Comparison of ENCODE assay signal across 10 cellular contexts in the genomic region with DNA sequence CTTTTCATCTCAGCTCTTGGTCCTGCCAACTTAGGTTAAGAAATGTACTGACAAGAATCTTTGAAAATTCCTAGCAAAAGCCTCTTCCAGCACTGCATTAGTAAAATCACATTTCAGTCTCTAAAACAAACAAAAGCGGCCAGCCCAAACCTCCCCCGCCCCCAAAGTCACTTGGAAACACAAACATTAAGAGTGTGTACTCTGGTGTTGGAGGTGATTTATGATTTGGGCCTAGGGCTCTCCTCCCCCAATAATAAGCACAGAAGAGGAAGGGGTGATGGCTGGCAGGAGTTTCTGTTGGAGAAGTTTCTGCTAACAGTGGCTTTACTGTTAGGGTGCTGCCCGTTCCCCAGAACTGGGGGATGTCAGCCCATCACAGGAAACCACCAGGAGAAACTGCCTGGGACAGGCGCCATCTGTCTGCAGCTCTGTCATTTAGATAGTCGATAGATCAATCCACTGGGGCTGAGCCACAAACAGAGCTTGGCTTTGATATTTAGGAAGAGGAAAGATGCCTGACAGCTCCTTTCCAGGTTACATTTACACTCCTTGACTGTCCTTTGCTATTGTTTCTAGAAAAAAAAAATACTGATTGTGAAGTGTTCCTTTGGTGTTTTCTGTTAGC.
A peak's percentile ranks its signal among the peaks of the same experiment; 100 is the strongest.
DNase-seq lines count a peak whose midpoint lies in the region; FAIRE-seq and TF ChIP-seq lines count a peak whose summit lies in the region.
"Had no signal": no experiment of that assay in that cellular context is flagged by ENCODE, and none has a peak within 500 bp of the region (broad histone marks: within the 10 kb centered on the region; RNA-seq: fewer than 3 reads in every experiment).

No MANE protein-coding gene starts in this region.

- DNase-seq in NCI-H82 (lab: John Stamatoyannopoulos, UW) = peak; percentile 54
- no peak for DNase-seq in NCI-H82 treated with DMSO at 0.1 percent for 48 hours (lab: John Stamatoyannopoulos, UW; ENCODE audit: unreplicated experiment)
- DNase-seq in NCI-H1417 (lab: John Stamatoyannopoulos, UW) = peak; percentile 40 to 94 (median 84)
- no peak for DNase-seq in bronchial epithelial cell (ENCODE audit: low read depth)
- DNase-seq in retina = peak; percentile 44
- DNase-seq in superior temporal gyrus (ENCODE audit: extremely low spot score) = no peak
- DNase-seq in DMS153 (lab: John Stamatoyannopoulos, UW) = no peak
- DNase-seq in NCI-H1048 (lab: John Stamatoyannopoulos, UW) = no peak
- DNase-seq: activated CD4-positive, CD25-positive, alpha-beta regulatory T cell; NCI-H2171 treated with DMSO at 0.1 percent for 48 hours had no signal

- FAIRE-seq in bronchial epithelial cell (lab: Jason Lieb, UNC) = no peak

- H3K36me3 ChIP-seq in bronchial epithelial cell (ENCODE audit: control insufficient read depth, insufficient read depth, low read length) = no peaks in the 10 kb centered on the region

- no peak overlapping the region for H3K4me3 ChIP-seq in bronchial epithelial cell (ENCODE audit: low read depth, low read length)

- peak; percentile 35 for TF ChIP-seq CTCF in bronchial epithelial cell (IDR thresholded peaks at IDR 0.05; ENCODE audit: insufficient read depth, low read length, severe bottlenecking)

- no peaks in the 10 kb centered on the region for H3K27me3 ChIP-seq in bronchial epithelial cell (ENCODE audit: control insufficient read depth, insufficient read depth, low read length)

Comparison
In these comparisons a context has a peak if more than half of its experiments do, and no peak if none do; other contexts are left out.
1. DNase-seq: peak in NCI-H82 (single experiment), NCI-H1417 (3 of 3) and retina (single experiment); none in NCI-H82 treated with DMSO at 0.1 percent for 48 hours (single experiment), bronchial epithelial cell (single experiment), superior temporal gyrus (single experiment), DMS153 (single experiment) and NCI-H1048 (single experiment).